In genomic region chr10:92591550-92592140, GRCh38 we compare ENCODE assay signal across 8 cellular contexts. TPM values are rescaled to one million over a fixed set of nuclear protein-coding genes. Genes with fewer than 3 reads are reported as not detected.
DNase-seq lines count a peak whose midpoint lies in the region; ATAC-seq and TF ChIP-seq lines count a peak whose summit lies in the region.

No MANE protein-coding gene starts in this region.

- no peaks in the 10 kb centered on the region for H3K27me3 ChIP-seq in WERI-Rb-1 (ENCODE audit: insufficient read depth, low read depth, severe bottlenecking)
- no peaks in the 10 kb centered on the region for H3K27me3 ChIP-seq in breast epithelium

- intact Hi-C loops in breast epithelium (cut with DNase I; ENCODE audit: low total_unique reads), result no loop called here

- peak; percentile 69 for ATAC-seq in GM18861 (IDR thresholded peaks at IDR 0.05; ENCODE audit: unreplicated experiment)
- ATAC-seq in HG03066 (IDR thresholded peaks at IDR 0.05; ENCODE audit: low read depth, unreplicated experiment), result peak; percentile 63

- no peaks in the 10 kb centered on the region for H3K4me1 ChIP-seq in breast epithelium

- TF ChIP-seq CTCF in 22Rv1 (IDR thresholded peaks at IDR 0.05), result no peak
- no peak for TF ChIP-seq CTCF in WERI-Rb-1 (IDR thresholded peaks at IDR 0.05; ENCODE audit: low read depth, low read length)
- TF ChIP-seq CTCF in breast epithelium (IDR thresholded peaks at IDR 0.05), result peak in 1 of 3 donors; percentile 17

- H3K9me3 ChIP-seq in WERI-Rb-1 (ENCODE audit: severe bottlenecking) (no peaks in the 10 kb centered on the region), breast epithelium (no peaks in the 10 kb centered on the region)

- peak overlapping the region; percentile 98 for H3K27ac ChIP-seq in 22Rv1
- H3K27ac ChIP-seq in WERI-Rb-1, result peak overlapping the region; percentile 99
- peak overlapping the region; percentile 95 to 97 for H3K27ac ChIP-seq in breast epithelium

- peak; percentile 73 for TF ChIP-seq POLR2A in breast epithelium (IDR thresholded peaks at IDR 0.05)

- H3K4me3 ChIP-seq in WERI-Rb-1 (ENCODE audit: low read depth, low read length), result peak overlapping the region; percentile 96
- H3K4me3 ChIP-seq in breast epithelium, result peak overlapping the region; percentile 64 to 78 (median 74)

- DNase-seq in NCI-H2171 (lab: John Stamatoyannopoulos, UW), result peak; percentile 81
- DNase-seq in WERI-Rb-1, result peak; percentile 92
- peak; percentile 92 to 93 for DNase-seq in breast epithelium (ENCODE audit: low spot score in 2 of 2)
- peak; percentile 89 for DNase-seq in inferior parietal cortex (ENCODE audit: extremely low spot score)
- DNase-seq in smooth muscle cell of the brain vasculature (ENCODE audit: low read depth, low spot score), result peak; percentile 77

- peaks cover 10% of the 10 kb centered on the region for H3K36me3 ChIP-seq in WERI-Rb-1
- H3K36me3 ChIP-seq in breast epithelium, result no peaks in the 10 kb centered on the region

RNA-seq across cellular contexts. Expression of gene KIF11, which starts 1.3 kb away (rescaled TPM):
- 1 to 10 TPM in 2 of 3 donors, under 1 TPM in 1; 0.66 to 2.6 (median 1.6) TPM for total RNA-seq in breast epithelium

RNA-seq across cellular contexts. Expression of gene IDE, which starts 17.8 kb away (rescaled TPM):
- 10 to 100 TPM; 24.0 to 39.5 (median 29.2) TPM for total RNA-seq in breast epithelium

Comparison
In these comparisons a context has a peak if more than half of its experiments do, and no peak if none do; other contexts are left out.
1. Peak in every context shown above with its lines: DNase-seq, ATAC-seq, H3K4me3 ChIP-seq and H3K27ac ChIP-seq.